In the genomic region with DNA sequence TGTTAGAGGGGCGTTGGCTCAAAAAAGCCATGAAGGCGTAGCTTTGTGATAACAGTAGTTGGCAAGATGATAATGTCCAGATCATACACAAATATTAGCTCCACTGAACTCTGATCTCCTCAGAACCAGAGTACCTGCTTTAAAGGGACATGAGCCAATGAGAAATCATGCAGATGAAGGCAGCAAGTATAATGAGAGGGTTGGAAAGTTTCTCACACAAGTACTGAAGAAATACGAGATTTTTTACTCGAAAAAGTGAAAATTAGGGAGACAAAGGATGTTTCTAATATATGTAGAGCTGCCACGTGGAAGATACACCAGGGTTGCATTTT, we compare ENCODE assay signal across 19 cellular contexts. TPM values are rescaled to one million over a fixed set of nuclear protein-coding genes. Genes with fewer than 3 reads are reported as not detected.
DNase-seq lines count a peak whose midpoint lies in the region; ATAC-seq and TF ChIP-seq lines count a peak whose summit lies in the region.
"Had no signal": no experiment of that assay in that cellular context is flagged by ENCODE, and none has a peak within 500 bp of the region (broad histone marks: within the 10 kb centered on the region; RNA-seq: fewer than 3 reads in every experiment).

No MANE protein-coding gene starts in this region.

- H3K9me3 ChIP-seq in mucosa of stomach (ENCODE audit: control insufficient read depth, low read length), result no peaks in the 10 kb centered on the region
- no peaks in the 10 kb centered on the region for H3K9me3 ChIP-seq in tibial artery
- H3K9me3 ChIP-seq: HAP-1 had no signal

- DNase-seq in caudate nucleus (lab: John Stamatoyannopoulos, UW) (no peak), left lobe of liver (ENCODE audit: low spot score) (no peak), tibial artery (no peak), GOT3 (lab: John Stamatoyannopoulos, UW) (no peak)
- DNase-seq: CD4-positive, CD25-positive, alpha-beta regulatory T cell; DMS 273 treated with DMSO at 0.1 percent for 48 hours; DND-41; GM23248; NCI-H1105 treated with DMSO at 0.1 percent for 48 hours; NCI-H1694; NCI-H2081 treated with DMSO at 0.1 percent for 48 hours; NCI-H446; NCI-H526 treated with DMSO at 0.1 percent for 48 hours; RPMI8226; SHP77 had no signal

- H3K27me3 ChIP-seq in mucosa of stomach (ENCODE audit: control insufficient read depth, insufficient read depth, low read length), result no peaks in the 10 kb centered on the region
- H3K27me3 ChIP-seq in tibial artery, result no peaks in the 10 kb centered on the region

- H3K4me3 ChIP-seq in mucosa of stomach (ENCODE audit: low read length) (no peak overlapping the region), tibial artery (no peak overlapping the region)
- H3K4me3 ChIP-seq: GM23248, HAP-1 had no signal

- intact Hi-C loops in tibial artery (cut with DNase I; ENCODE audit: low total_unique reads), result no loop called here

- no peaks in the 10 kb centered on the region for H3K36me3 ChIP-seq in mucosa of stomach (ENCODE audit: control insufficient read depth, insufficient read depth, low read length)
- H3K36me3 ChIP-seq in tibial artery, result no peaks in the 10 kb centered on the region
- H3K36me3 ChIP-seq: HAP-1 had no signal

- H3K4me1 ChIP-seq in mucosa of stomach (ENCODE audit: control insufficient read depth, insufficient read depth, low read length) (peaks cover 45% of the 10 kb centered on the region), tibial artery (peaks cover 0 to 23% (median 13%) of the 10 kb centered on the region in 4 donors)

- H3K27ac ChIP-seq in caudate nucleus (ENCODE audit: low read depth, low read length) (peak overlapping the region; percentile 20), tibial artery (no peak overlapping the region)
- H3K27ac ChIP-seq: GM23248 had no signal

- H3K9ac ChIP-seq in mucosa of stomach (ENCODE audit: low read length), result peak overlapping the region; percentile 7
- H3K9ac ChIP-seq: GM23248 had no signal

- ATAC-seq in left lobe of liver, result peak; percentile 37
- no peak for ATAC-seq in HG03342 (IDR thresholded peaks at IDR 0.05; ENCODE audit: unreplicated experiment)
- no peak for ATAC-seq in HG03457 (IDR thresholded peaks at IDR 0.05; ENCODE audit: unreplicated experiment)

- no peak for TF ChIP-seq CTCF in tibial artery (IDR thresholded peaks at IDR 0.05)

RNA-seq across cellular contexts. Expression of gene ATP1B1, which starts 5.6 kb away (rescaled TPM):
- total RNA-seq in left lobe of liver, result 70.3 TPM
